In genomic region chr1:27774654-27775053, GRCh38 we compare ENCODE assay signal across 14 cellular contexts. TPM values are rescaled to one million over a fixed set of nuclear protein-coding genes. Genes with fewer than 3 reads are reported as not detected.
A peak's percentile ranks its signal among the peaks of the same experiment; 100 is the strongest.
DNase-seq lines count a peak whose midpoint lies in the region; ATAC-seq and TF ChIP-seq lines count a peak whose summit lies in the region.
"Had no signal": no experiment of that assay in that cellular context is flagged by ENCODE, and none has a peak within 500 bp of the region (broad histone marks: within the 10 kb centered on the region; RNA-seq: fewer than 3 reads in every experiment).

No MANE protein-coding gene starts in this region.

- peaks cover 33% of the 10 kb centered on the region for H3K4me1 Mint-ChIP-seq in chondrocyte (ENCODE audit: low read depth)
- peaks cover 19 to 28% of the 10 kb centered on the region in 2 donors for H3K4me1 Mint-ChIP-seq in natural killer cell

- no TSS peak for BruUV-seq in A673 (replicated peaks; lab: Mats Ljungman, UMichigan)

- H3K9me3 Mint-ChIP-seq in chondrocyte (ENCODE audit: low read depth), result no peaks in the 10 kb centered on the region
- no peaks in the 10 kb centered on the region for H3K9me3 Mint-ChIP-seq in natural killer cell

- H3K9me3 ChIP-seq in A673 (ENCODE audit: low read depth, low read length, poor library complexity, severe bottlenecking) (no peaks in the 10 kb centered on the region), HEK293 (ENCODE audit: control insufficient read depth, insufficient read depth, low read depth, low read length) (no peaks in the 10 kb centered on the region), uterus (no peaks in the 10 kb centered on the region)
- H3K9me3 ChIP-seq: SJSA1 had no signal

- H3K4me1 ChIP-seq in A673 (ENCODE audit: insufficient read depth, low read length, poor library complexity, severe bottlenecking) (peaks cover 9% of the 10 kb centered on the region), HEK293 (ENCODE audit: control insufficient read depth, insufficient read depth, low read length) (no peaks in the 10 kb centered on the region), uterus (no peaks in the 10 kb centered on the region)

- no peak for TF ChIP-seq CTCF in A673 (conservative IDR thresholded peaks at IDR 0.05; ENCODE audit: low read depth, low read length)
- no peak for TF ChIP-seq CTCF in HEK293 (tag by site-specific recombination; IDR thresholded peaks at IDR 0.05)
- TF ChIP-seq CTCF in chondrocyte (IDR thresholded peaks at IDR 0.05), result no peak
- TF ChIP-seq CTCF in natural killer cell (IDR thresholded peaks at IDR 0.05), result no peak
- TF ChIP-seq CTCF in GM10248 (IDR thresholded peaks at IDR 0.05; ENCODE audit: control extremely low read depth, extremely low read depth, low read depth, missing control alignments), result no peak
- no peak for TF ChIP-seq CTCF in uterus (IDR thresholded peaks at IDR 0.05)

- H3K27ac ChIP-seq in A673 (ENCODE audit: low read depth, low read length, poor library complexity, severe bottlenecking), result no peak overlapping the region
- H3K27ac ChIP-seq in HEK293 (ENCODE audit: extremely low read depth, low read depth, low read length), result no peak overlapping the region
- H3K27ac ChIP-seq in uterus, result no peak overlapping the region

- H3K4me3 Mint-ChIP-seq in chondrocyte (ENCODE audit: unreplicated experiment), result peak overlapping the region; percentile 95
- no peak overlapping the region for H3K4me3 Mint-ChIP-seq in natural killer cell

- H3K36me3 Mint-ChIP-seq in chondrocyte (ENCODE audit: low read depth) (peaks cover 9% of the 10 kb centered on the region), natural killer cell (no peaks in the 10 kb centered on the region)

- H3K36me3 ChIP-seq in A673 (ENCODE audit: insufficient read depth, low read length, poor library complexity, severe bottlenecking) (no peaks in the 10 kb centered on the region), HEK293 (ENCODE audit: control insufficient read depth in 2 of 2, insufficient read depth in 1 of 2, low read length in 2 of 2) (peaks cover 0 to 6% of the 10 kb centered on the region in 2 experiments; a peak in 2 of 3 replicates), uterus (no peaks in the 10 kb centered on the region)

- no peaks in the 10 kb centered on the region for H3K27me3 ChIP-seq in A673 (replicated peaks; ENCODE audit: insufficient read depth, low read depth, low read length, poor library complexity)
- H3K27me3 ChIP-seq in uterus, result no peaks in the 10 kb centered on the region
- H3K27me3 ChIP-seq: SJSA1 had no signal

- intact Hi-C loops in A673 (cut with micrococcal nuclease; ENCODE audit: unreplicated experiment) (no loop called here), natural killer cell (cut with micrococcal nuclease) (loop anchor here (5.0 kb wide), 1 partner anchor 102 kb away; the partner anchor contains the start of gene IFI6), sciatic nerve (cut with DNase I) (no loop called here), uterus (cut with DNase I; ENCODE audit: low total_unique reads) (no loop called here)

- POLR2A ChIA-PET in A673 (lab: Charles Lee; ENCODE audit: low non-redundant PET), result interaction anchor here (0.6 kb wide), 1 partner anchor 39 kb away, joined by 3 read pairs; no protein-coding TSS in a partner anchor
- POLR2A ChIA-PET in HEK293 (lab: Yijun Ruan, JAX), result interaction anchor here (1.2 to 3.4 kb wide), 4 partner anchors 14 to 105 kb away, joined by 4 to 73 read pairs (median 32); partner anchors contain the start of genes FAM76A and PPP1R8
- POLR2A ChIA-PET in GM10248 (lab: Yijun Ruan, JAX), result no interaction called here

- no peak overlapping the region for H3K27ac Mint-ChIP-seq in chondrocyte (ENCODE audit: unreplicated experiment)
- H3K27ac Mint-ChIP-seq in natural killer cell, result peak overlapping the region; percentile 95 to 97

- H3K4me3 ChIP-seq in A673 (ENCODE audit: low read depth, low read length, poor library complexity, severe bottlenecking), result peak overlapping the region; percentile 69
- H3K4me3 ChIP-seq in HEK293 (ENCODE audit: low read depth, low read length), result no peak overlapping the region
- H3K4me3 ChIP-seq in uterus, result peak overlapping the region in 1 of 2 donors; percentile 94

- CTCF ChIA-PET in A673 (lab: Charles Lee) (no interaction called here), HEK293 (lab: Yijun Ruan, JAX) (interaction anchor here (1.3 kb wide), 2 partner anchors 9 to 55 kb away, joined by 3 read pairs; no protein-coding TSS in a partner anchor), GM10248 (lab: Yijun Ruan, JAX) (interaction anchor here (1.1 to 2.2 kb wide), 4 partner anchors 16 to 263 kb away, joined by 3 to 7 read pairs (median 3); no protein-coding TSS in a partner anchor)

- H3K27me3 Mint-ChIP-seq in chondrocyte (ENCODE audit: low read depth) (no peaks in the 10 kb centered on the region), natural killer cell (ENCODE audit: low read depth in 2 of 2) (no peaks in the 10 kb centered on the region)

- no peak for TF ChIP-seq POLR2A in uterus (IDR thresholded peaks at IDR 0.05)

- ATAC-seq in natural killer cell (no peak), sciatic nerve (no peak)
- ATAC-seq: activated CD4-positive, CD25-positive, alpha-beta regulatory T cell treated with anti-CD3 and anti-CD28 coated beads, Interleukin-2, amount 50 U/mL, for 24 hours had no signal

- DNase-seq in A673 (ENCODE audit: low spot score) (no peak), chondrocyte (ENCODE audit: low spot score) (no peak), natural killer cell (no peak), GM10248 (ENCODE audit: extremely low spot score) (no peak), sciatic nerve (ENCODE audit: low spot score) (no peak), uterus (no peak), DMS 273 treated with DMSO at 0.1 percent for 48 hours (lab: John Stamatoyannopoulos, UW) (no peak)
- DNase-seq: C1 segment of cervical spinal cord; GF-D8; NCI-H524 treated with DMSO at 0.1 percent for 48 hours; stimulated activated CD4-positive, alpha-beta T cell treated with anti-CD3 and anti-CD28 coated beads, Interleukin-12 subunit alpha, Interleukin-12 subunit beta, amount 100 ng/mL, for 4 hours had no signal

TF ChIP-seq in HEK293, 187 proteins besides CTCF, POLR2A, EP300 and RAD21:
- no peak for TF ChIP-seq ZBTB1 (tag by site-specific recombination; IDR thresholded peaks at IDR 0.05)
- peak; percentile 84; the same call in 1 of the 2 replicates for TF ChIP-seq ZNF121 (tag by site-specific recombination; IDR thresholded peaks at IDR 0.05)
- TF ChIP-seq PRDM10 (tag by site-specific recombination; IDR thresholded peaks at IDR 0.05), result peak; percentile 53; the same call in 1 of the 2 replicates
TF ChIP-seq in HEK293: peak in this region for 2.

RNA-seq across cellular contexts. Expression of gene STX12, which starts 1.6 kb away (rescaled TPM):
- 22.5 and 24.5 TPM in 2 replicates for total RNA-seq in A673 (2021)
- total RNA-seq in chondrocyte, result 48.1 to 49.6 TPM (median 48.3 TPM) in 3 replicates
- 10 to 100 TPM; 29.6 to 36.2 (median 32.3) TPM for total RNA-seq in natural killer cell
- total RNA-seq in sciatic nerve, result 72.2 TPM
- total RNA-seq in uterus, result 10 to 100 TPM; 24.4 to 67.8 (median 56.2) TPM

RNA-seq across cellular contexts. Expression of gene FAM76A, which starts 48.9 kb away (rescaled TPM):
- 15.6 and 17.9 TPM in 2 replicates for total RNA-seq in A673 (2021)
- 12.7 to 15.1 TPM (median 13.6 TPM) in 3 replicates for total RNA-seq in chondrocyte
- total RNA-seq in natural killer cell, result 10 to 100 TPM; 19.5 to 21.8 (median 19.6) TPM
- 18.3 TPM for total RNA-seq in sciatic nerve
- 10 to 100 TPM in 3 of 4 donors, 1 to 10 TPM in 1; 5.4 to 26.6 (median 20.5) TPM for total RNA-seq in uterus

RNA-seq across cellular contexts. Expression of gene PPP1R8, which starts 55.9 kb away (rescaled TPM):
- total RNA-seq in A673 (2021) (60.9 and 68.8 TPM in 2 replicates), chondrocyte (39.7 to 42.9 TPM (median 41.7 TPM) in 3 replicates), natural killer cell (10 to 100 TPM; 25.6 to 36.4 (median 28.0) TPM), sciatic nerve (32.5 TPM), uterus (10 to 100 TPM; 32.3 to 57.5 (median 43.6) TPM)
